Comparison of ENCODE assay signal across 11 cellular contexts in the genomic region with DNA sequence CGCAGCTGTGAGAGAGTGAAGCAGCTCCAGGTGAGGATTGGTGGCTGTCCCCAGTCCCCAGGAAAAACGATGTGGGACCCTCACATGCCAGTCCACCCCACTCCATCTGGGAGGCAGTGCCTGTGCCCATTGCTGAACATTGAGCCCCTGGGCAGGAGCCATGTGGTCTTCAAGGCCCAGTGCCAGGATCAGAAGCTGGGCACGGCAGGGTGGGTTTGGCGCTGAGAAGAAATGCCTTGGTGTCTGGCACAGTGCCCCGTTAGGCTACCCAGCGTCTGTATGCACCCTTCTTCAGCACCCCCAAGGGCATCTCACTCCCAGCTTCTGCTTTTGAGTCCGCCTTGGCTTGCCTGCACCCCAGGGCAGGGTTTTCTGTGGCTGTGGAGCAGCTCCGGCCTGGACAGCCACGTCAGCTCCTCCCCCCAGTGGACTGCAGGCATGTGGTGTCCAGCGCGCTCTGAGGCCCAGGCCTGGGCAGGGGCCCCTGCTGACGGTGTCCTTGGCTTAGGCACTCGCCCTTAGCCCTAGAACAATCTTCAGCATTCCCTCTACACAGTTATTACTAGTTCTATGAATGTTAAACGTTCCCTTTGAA. TPM values are rescaled to one million over a fixed set of nuclear protein-coding genes. Genes with fewer than 3 reads are reported as not detected.
A peak's percentile ranks its signal among the peaks of the same experiment; 100 is the strongest.
DNase-seq lines count a peak whose midpoint lies in the region; ATAC-seq and TF ChIP-seq lines count a peak whose summit lies in the region.
"Had no signal": no experiment of that assay in that cellular context is flagged by ENCODE, and none has a peak within 500 bp of the region (broad histone marks: within the 10 kb centered on the region; RNA-seq: fewer than 3 reads in every experiment).

No MANE protein-coding gene starts in this region.

- H2BK12ac ChIP-seq in trophoblast cell (ENCODE audit: low read length) = no peak overlapping the region

- no peak overlapping the region for H3K14ac ChIP-seq in trophoblast cell (ENCODE audit: low read length)

- no peak overlapping the region for H4K12ac ChIP-seq in trophoblast cell (ENCODE audit: low read depth, low read length)

- no peak overlapping the region for H2BK5ac ChIP-seq in trophoblast cell (ENCODE audit: low read depth, low read length, poor library complexity)

- DNase-seq in H7 (peak; percentile 35), coronary artery (ENCODE audit: low spot score) (peak; percentile 71), iris pigment epithelial cell (ENCODE audit: low read depth) (peak; percentile 7), sciatic nerve (ENCODE audit: low spot score) (peak; percentile 64), NCI-H82 treated with DMSO at 0.1 percent for 48 hours (lab: John Stamatoyannopoulos, UW; ENCODE audit: unreplicated experiment) (no peak), hepatic stellate cell (ENCODE audit: low spot score) (no peak), trophoblast cell (no peak)
- DNase-seq: CD8-positive, alpha-beta memory T cell; NCI-H1105 had no signal

- no peak overlapping the region for H2BK120ac ChIP-seq in trophoblast cell (ENCODE audit: insufficient read depth, low read length, poor library complexity)

- peaks cover 0 to 2% of the 10 kb centered on the region in 2 experiments for H3K4me1 ChIP-seq in trophoblast cell (ENCODE audit: control insufficient read depth in 1 of 2, insufficient read depth in 2 of 2, low read length in 2 of 2)
- H3K4me1 ChIP-seq: parathyroid adenoma had no signal

- no peak overlapping the region for H3K4me2 ChIP-seq in trophoblast cell (ENCODE audit: low read length)

- no CpG with 5 or more reads among the region's 14 CpGs for WGBS in trophoblast cell (ENCODE audit: extremely low coverage, insufficient coverage, insufficient read length)

- H4K91ac ChIP-seq in trophoblast cell (ENCODE audit: low read depth, low read length) = no peak overlapping the region

- H3K9me3 ChIP-seq in trophoblast cell (ENCODE audit: insufficient read depth, low read depth, low read length) = peaks cover 9% of the 10 kb centered on the region

- H3K4ac ChIP-seq in trophoblast cell (ENCODE audit: low read depth, low read length) = no peak overlapping the region

- H2AK5ac ChIP-seq in trophoblast cell (ENCODE audit: low read length) = no peak overlapping the region

- H3K27ac ChIP-seq in coronary artery (peak overlapping the region; percentile 17 to 42), trophoblast cell (ENCODE audit: low read depth, low read length) (no peak overlapping the region)
- H3K27ac ChIP-seq: parathyroid adenoma had no signal

- H3K4me3 ChIP-seq in H7 (ENCODE audit: insufficient read depth, low read depth, low read length) (no peak overlapping the region), coronary artery (no peak overlapping the region), trophoblast cell (ENCODE audit: low read depth, low read length) (no peak overlapping the region)

- H3K23ac ChIP-seq in trophoblast cell (ENCODE audit: low read length) = no peak overlapping the region

- no peak overlapping the region for H3K9ac ChIP-seq in trophoblast cell (ENCODE audit: low read length)
- H3K9ac ChIP-seq: parathyroid adenoma had no signal

- intact Hi-C loops in sciatic nerve (cut with DNase I) = no loop called here

- no peaks in the 10 kb centered on the region for H3K79me1 ChIP-seq in trophoblast cell (ENCODE audit: low read length)

- H3K27me3 ChIP-seq in H7 (ENCODE audit: control insufficient read depth, insufficient read depth, low read length) = no peaks in the 10 kb centered on the region
- H3K27me3 ChIP-seq in trophoblast cell (ENCODE audit: insufficient read depth, low read length) = no peaks in the 10 kb centered on the region

- no peaks in the 10 kb centered on the region for H3K79me2 ChIP-seq in trophoblast cell (ENCODE audit: control insufficient read depth, insufficient read depth, low read length, poor library complexity)
- H3K79me2 ChIP-seq: parathyroid adenoma had no signal

- TF ChIP-seq CTCF in coronary artery (IDR thresholded peaks at IDR 0.05) = no peak

- H4K8ac ChIP-seq in trophoblast cell (ENCODE audit: low read depth, low read length) = no peak overlapping the region

- no peak overlapping the region for H3K18ac ChIP-seq in trophoblast cell (ENCODE audit: low read length)

- H2AFZ ChIP-seq in trophoblast cell (ENCODE audit: insufficient read depth, low read length, poor library complexity) = no peak overlapping the region
- H2AFZ ChIP-seq: parathyroid adenoma had no signal

- ATAC-seq in sciatic nerve (peak; percentile 90), GM19463 (IDR thresholded peaks at IDR 0.05; ENCODE audit: unreplicated experiment) (no peak)

- H3K36me3 ChIP-seq in H7 (replicated peaks; ENCODE audit: control insufficient read depth, insufficient read depth, low read length) (no peaks in the 10 kb centered on the region; the same call in 1 of the 2 replicates), trophoblast cell (ENCODE audit: control insufficient read depth in 1 of 2, insufficient read depth in 2 of 2, low read length in 2 of 2) (peaks cover 28 to 32% of the 10 kb centered on the region in 2 experiments)

RNA-seq across cellular contexts. Expression of a gene that starts 28.6 kb away (rescaled TPM):
- 18.7 and 19.7 TPM in 2 replicates for total RNA-seq in H7 (2014; rRNA removed; shearing (Covaris generic))
- total RNA-seq in sciatic nerve = 40.7 TPM
- polyA plus RNA-seq in trophoblast cell (2013) = 12.0 and 14.8 TPM in 2 replicates

Comparison
In these comparisons a context has a peak if more than half of its experiments do, and no peak if none do; other contexts are left out.
1. DNase-seq: peak in H7 (single experiment), coronary artery (single experiment), iris pigment epithelial cell (single experiment) and sciatic nerve (single experiment); none in NCI-H82 treated with DMSO at 0.1 percent for 48 hours (single experiment), hepatic stellate cell (single experiment) and trophoblast cell (0 of 2).